In genomic region chrX:25001808-25002657, GRCh38 we compare ENCODE assay signal across 24 cellular contexts. TPM values are rescaled to one million over a fixed set of nuclear protein-coding genes. Genes with fewer than 3 reads are reported as not detected.
DNase-seq lines count a peak whose midpoint lies in the region; ATAC-seq and TF ChIP-seq lines count a peak whose summit lies in the region.
"Had no signal": no experiment of that assay in that cellular context is flagged by ENCODE, and none has a peak within 500 bp of the region (broad histone marks: within the 10 kb centered on the region; RNA-seq: fewer than 3 reads in every experiment).

No MANE protein-coding gene starts in this region.

- H3K36me3 ChIP-seq in GM23338 (ENCODE audit: insufficient read depth) (no peaks in the 10 kb centered on the region), iPS-15b (ENCODE audit: control insufficient read depth, insufficient read depth, low read length) (no peaks in the 10 kb centered on the region), ovary (no peaks in the 10 kb centered on the region)
- H3K36me3 ChIP-seq in naive thymus-derived CD4-positive, alpha-beta T cell (ENCODE audit: control insufficient read depth in 2 of 3, insufficient read depth in 3 of 3, low read length in 3 of 3), result no peaks in the 10 kb centered on the region
- H3K36me3 ChIP-seq: sigmoid colon had no signal

- no peak for TF ChIP-seq EP300 in ovary (IDR thresholded peaks at IDR 0.05)

- H3K36me3 Mint-ChIP-seq in GM23338 (ENCODE audit: low read depth) (no peaks in the 10 kb centered on the region; the same call in 2 of the 3 replicates), immature natural killer cell (peaks cover 0 to 3% (median 0%) of the 10 kb centered on the region in 3 donors)
- H3K36me3 Mint-ChIP-seq in naive thymus-derived CD4-positive, alpha-beta T cell, result peaks cover 0 to 3% (median 0%) of the 10 kb centered on the region in 5 donors

- H2AFZ ChIP-seq in GM23338, result no peak overlapping the region
- H2AFZ ChIP-seq: parathyroid adenoma had no signal

- H3K9me2 ChIP-seq in GM23338 (ENCODE audit: insufficient read depth), result no peaks in the 10 kb centered on the region

- POLR2A ChIA-PET in naive thymus-derived CD4-positive, alpha-beta T cell (lab: Charles Lee), result no interaction called here

- ATAC-seq in GM23338, result peak; percentile 7; the same call in 1 of the 3 replicates
- no peak for ATAC-seq in naive thymus-derived CD4-positive, alpha-beta T cell
- ATAC-seq: HCT116, left lobe of liver, SK-N-SH treated with all-trans-retinoic acid at 6 μM for 48 hours had no signal

- H3K27ac ChIP-seq in GM23338 (ENCODE audit: low read depth) (no peak overlapping the region), ovary (peak overlapping the region; percentile 70 to 93)
- H3K27ac ChIP-seq in naive thymus-derived CD4-positive, alpha-beta T cell (ENCODE audit: low read depth, low read length), result no peak overlapping the region
- H3K27ac ChIP-seq: parathyroid adenoma, sigmoid colon had no signal

- H3K4me3 ChIP-seq in GM23338, result peak overlapping the region; percentile 49
- H3K4me3 ChIP-seq in iPS-15b (ENCODE audit: low read depth, low read length), result peak overlapping the region; percentile 45
- peak overlapping the region; percentile 28 for H3K4me3 ChIP-seq in ovary
- H3K4me3 ChIP-seq in naive thymus-derived CD4-positive, alpha-beta T cell (ENCODE audit: low read length), result no peak overlapping the region
- H3K4me3 ChIP-seq: sigmoid colon had no signal

- no peak for TF ChIP-seq CTCF in GM23338 (conservative IDR thresholded peaks at IDR 0.05; ENCODE audit: low read depth in 2 of 2)
- TF ChIP-seq CTCF in ovary (IDR thresholded peaks at IDR 0.05), result no peak

- WGBS in ovary, 3 donors, result 20 to 46% (median 21%) methylated on average over 36 to 64 of the region's 64 CpGs

- DNase-seq in GM23338 (ENCODE audit: low spot score) (no peak), astrocyte of the hippocampus (ENCODE audit: low read depth, low spot score) (peak; percentile 57), ovary (peak; percentile 60 to 76 (median 66)), AML-193 (lab: John Stamatoyannopoulos, UW) (no peak), immature natural killer cell (no peak), RKO (ENCODE audit: low spot score) (no peak)
- no peak for DNase-seq in naive thymus-derived CD4-positive, alpha-beta T cell
- DNase-seq: activated naive CD4-positive, alpha-beta T cell treated with anti-CD3 and anti-CD28 coated beads for 36 hours; amniotic stem cell; Caco-2; mesenchymal stem cell; NCI-H2081; NCI-H226; NCI-H748 treated with DMSO at 0.1 percent for 48 hours; sigmoid colon; stimulated activated CD8-positive, alpha-beta memory T cell treated with anti-CD3 and anti-CD28 coated beads, Interleukin-4, amount 100 ng/mL, for 48 hours had no signal

- peaks cover 65% of the 10 kb centered on the region for H3K27me3 Mint-ChIP-seq in GM23338 (ENCODE audit: insufficient read depth, low read depth, poor library complexity)
- H3K27me3 Mint-ChIP-seq in naive thymus-derived CD4-positive, alpha-beta T cell, result peaks cover 20 to 38% (median 31%) of the 10 kb centered on the region in 5 donors
- H3K27me3 Mint-ChIP-seq in immature natural killer cell (ENCODE audit: low read depth in 3 of 3), result peaks cover 12 to 23% (median 16%) of the 10 kb centered on the region in 3 donors

- no peaks in the 10 kb centered on the region for H3F3A ChIP-seq in GM23338 (replicated peaks; ENCODE audit: low read depth)

- no peaks in the 10 kb centered on the region for H3K79me2 ChIP-seq in GM23338 (replicated peaks; ENCODE audit: insufficient read depth)
- H3K79me2 ChIP-seq: parathyroid adenoma had no signal

- H4K20me1 ChIP-seq in GM23338 (replicated peaks; ENCODE audit: insufficient read depth), result no peaks in the 10 kb centered on the region

- no peak for TF ChIP-seq POLR2A in ovary (IDR thresholded peaks at IDR 0.05)

- H3K27ac Mint-ChIP-seq in GM23338, result no peak overlapping the region
- H3K27ac Mint-ChIP-seq in naive thymus-derived CD4-positive, alpha-beta T cell, result no peak overlapping the region
- H3K27ac Mint-ChIP-seq in immature natural killer cell, result no peak overlapping the region
- H3K27ac Mint-ChIP-seq: activated naive CD4-positive, alpha-beta T cell treated with anti-CD3 and anti-CD28 coated beads for 36 hours had no signal

- H3K9me3 ChIP-seq in iPS-15b (ENCODE audit: control insufficient read depth, insufficient read depth, low read length) (no peaks in the 10 kb centered on the region), ovary (peaks cover 0 to 3% of the 10 kb centered on the region in 2 donors)
- H3K9me3 ChIP-seq in naive thymus-derived CD4-positive, alpha-beta T cell (ENCODE audit: control insufficient read depth in 2 of 3, low read length in 3 of 3), result no peaks in the 10 kb centered on the region
- H3K9me3 ChIP-seq: Caco-2, sigmoid colon had no signal

- CTCF ChIA-PET in naive thymus-derived CD4-positive, alpha-beta T cell (lab: Charles Lee), result no interaction called here

- peaks cover 61% of the 10 kb centered on the region for H3K4me1 ChIP-seq in GM23338 (ENCODE audit: insufficient read depth)
- H3K4me1 ChIP-seq in iPS-15b (ENCODE audit: control insufficient read depth, insufficient read depth, low read length), result peaks cover 40% of the 10 kb centered on the region
- H3K4me1 ChIP-seq in ovary (ENCODE audit: insufficient read depth), result no peaks in the 10 kb centered on the region
- no peaks in the 10 kb centered on the region for H3K4me1 ChIP-seq in naive thymus-derived CD4-positive, alpha-beta T cell (ENCODE audit: control insufficient read depth in 2 of 2, insufficient read depth in 2 of 2, low read length in 2 of 2)
- H3K4me1 ChIP-seq: Caco-2, parathyroid adenoma had no signal

- intact Hi-C loops in ovary (cut with DNase I), result loop anchor here in 2 of 4 donors (5.0 to 10.0 kb wide), 3 partner anchors 127 to 160 kb away; no protein-coding TSS in a partner anchor
- intact Hi-C loops in naive thymus-derived CD4-positive, alpha-beta T cell (cut with micrococcal nuclease), result no loop called here

- peak overlapping the region; percentile 74 for H3K4me2 ChIP-seq in GM23338

- H3K9me3 Mint-ChIP-seq in GM23338, result no peaks in the 10 kb centered on the region; the same call in 2 of the 3 replicates
- peaks cover 0 to 5% (median 0%) of the 10 kb centered on the region in 11 donors for H3K9me3 Mint-ChIP-seq in naive thymus-derived CD4-positive, alpha-beta T cell
- no peaks in the 10 kb centered on the region for H3K9me3 Mint-ChIP-seq in immature natural killer cell
- H3K9me3 Mint-ChIP-seq: activated naive CD4-positive, alpha-beta T cell treated with anti-CD3 and anti-CD28 coated beads for 36 hours had no signal

- H3K4me1 Mint-ChIP-seq in GM23338 (peaks cover 38% of the 10 kb centered on the region), immature natural killer cell (peaks cover 0 to 2% of the 10 kb centered on the region in 2 donors)
- peaks cover 6 to 19% (median 13%) of the 10 kb centered on the region in 7 donors for H3K4me1 Mint-ChIP-seq in naive thymus-derived CD4-positive, alpha-beta T cell

- H3K9ac ChIP-seq in iPS-15b (ENCODE audit: low read depth, low read length), result no peak overlapping the region
- H3K9ac ChIP-seq: parathyroid adenoma had no signal

- H3K27me3 ChIP-seq in GM23338 (ENCODE audit: insufficient read depth), result peaks cover 92% of the 10 kb centered on the region
- H3K27me3 ChIP-seq in iPS-15b (ENCODE audit: control insufficient read depth, insufficient read depth, low read length), result peaks cover 80% of the 10 kb centered on the region
- H3K27me3 ChIP-seq in ovary, result no peaks in the 10 kb centered on the region
- H3K27me3 ChIP-seq in naive thymus-derived CD4-positive, alpha-beta T cell (ENCODE audit: control insufficient read depth in 2 of 2, insufficient read depth in 2 of 2, low read length in 2 of 2), result no peaks in the 10 kb centered on the region

- H3K4me3 Mint-ChIP-seq in GM23338, result peak overlapping the region; percentile 55
- H3K4me3 Mint-ChIP-seq in naive thymus-derived CD4-positive, alpha-beta T cell, result peak overlapping the region in 3 of 10 donors; percentile 18 to 29 (median 25)
- peak overlapping the region in 1 of 5 donors; percentile 10 for H3K4me3 Mint-ChIP-seq in immature natural killer cell

TF ChIP-seq in GM23338, 12 proteins besides CTCF, POLR2A, EP300 and RAD21 (continues in another document):
- TF ChIP-seq, protein P1, sequence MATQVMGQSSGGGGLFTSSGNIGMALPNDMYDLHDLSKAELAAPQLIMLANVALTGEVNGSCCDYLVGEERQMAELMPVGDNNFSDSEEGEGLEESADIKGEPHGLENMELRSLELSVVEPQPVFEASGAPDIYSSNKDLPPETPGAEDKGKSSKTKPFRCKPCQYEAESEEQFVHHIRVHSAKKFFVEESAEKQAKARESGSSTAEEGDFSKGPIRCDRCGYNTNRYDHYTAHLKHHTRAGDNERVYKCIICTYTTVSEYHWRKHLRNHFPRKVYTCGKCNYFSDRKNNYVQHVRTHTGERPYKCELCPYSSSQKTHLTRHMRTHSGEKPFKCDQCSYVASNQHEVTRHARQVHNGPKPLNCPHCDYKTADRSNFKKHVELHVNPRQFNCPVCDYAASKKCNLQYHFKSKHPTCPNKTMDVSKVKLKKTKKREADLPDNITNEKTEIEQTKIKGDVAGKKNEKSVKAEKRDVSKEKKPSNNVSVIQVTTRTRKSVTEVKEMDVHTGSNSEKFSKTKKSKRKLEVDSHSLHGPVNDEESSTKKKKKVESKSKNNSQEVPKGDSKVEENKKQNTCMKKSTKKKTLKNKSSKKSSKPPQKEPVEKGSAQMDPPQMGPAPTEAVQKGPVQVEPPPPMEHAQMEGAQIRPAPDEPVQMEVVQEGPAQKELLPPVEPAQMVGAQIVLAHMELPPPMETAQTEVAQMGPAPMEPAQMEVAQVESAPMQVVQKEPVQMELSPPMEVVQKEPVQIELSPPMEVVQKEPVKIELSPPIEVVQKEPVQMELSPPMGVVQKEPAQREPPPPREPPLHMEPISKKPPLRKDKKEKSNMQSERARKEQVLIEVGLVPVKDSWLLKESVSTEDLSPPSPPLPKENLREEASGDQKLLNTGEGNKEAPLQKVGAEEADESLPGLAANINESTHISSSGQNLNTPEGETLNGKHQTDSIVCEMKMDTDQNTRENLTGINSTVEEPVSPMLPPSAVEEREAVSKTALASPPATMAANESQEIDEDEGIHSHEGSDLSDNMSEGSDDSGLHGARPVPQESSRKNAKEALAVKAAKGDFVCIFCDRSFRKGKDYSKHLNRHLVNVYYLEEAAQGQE (IDR thresholded peaks at IDR 0.05; ENCODE audit: unreplicated experiment), result no peak

RNA-seq across cellular contexts. Expression of gene ARX, which starts 13.7 kb away (rescaled TPM):
- total RNA-seq in GM23338 (2014; rRNA removed; shearing (Covaris generic)), result not detected in 2 replicates
- polyA plus RNA-seq in GM23338 (2016; fragmentation: Nextera tagmentation; extraction: Ambion mirVana) (0.07 and 0.13 TPM in 2 replicates), ovary (10 to 100 TPM; 21.8 to 78.0 TPM), immature natural killer cell (not detected)
- 100 to 1,000 TPM in 3 of 7 donors, 10 to 100 TPM in 4; 23.9 to 152 (median 91.5) TPM for total RNA-seq in ovary
- total RNA-seq in naive thymus-derived CD4-positive, alpha-beta T cell, result not detected
- not detected for polyA plus RNA-seq in naive thymus-derived CD4-positive, alpha-beta T cell
- total RNA-seq: activated naive CD4-positive, alpha-beta T cell treated with anti-CD3 and anti-CD28 coated beads for 36 hours; left lobe of liver; M059J; sigmoid colon; T-helper 2 cell treated with Interferon-gamma antibody and Interleukin-4, amounts not matched to agents 100 ng/mL and 5 ng/mL, for 36 hours had no signal
- polyA plus RNA-seq: BJ had no signal

Comparison
In these comparisons a context has a peak if more than half of its experiments do, and no peak if none do; other contexts are left out.
1. DNase-seq: peak in astrocyte of the hippocampus (single experiment) and ovary (5 of 5); none in GM23338 (single experiment), naive thymus-derived CD4-positive, alpha-beta T cell (0 of 9), AML-193 (0 of 2), immature natural killer cell (0 of 3) and RKO (single experiment).
2. H3K27ac ChIP-seq: peak in ovary (2 of 2); none in GM23338 (single experiment) and naive thymus-derived CD4-positive, alpha-beta T cell (single experiment).
3. RNA of gene ARX, which starts 13.7 kb away (polyA plus RNA-seq): 21.8 to 78.0 TPM in ovary; 0.07 to 0.13 TPM in GM23338, not detected in naive thymus-derived CD4-positive, alpha-beta T cell and not detected in immature natural killer cell; every median in the first group is over 10 times any median in the second.